In the genomic region with DNA sequence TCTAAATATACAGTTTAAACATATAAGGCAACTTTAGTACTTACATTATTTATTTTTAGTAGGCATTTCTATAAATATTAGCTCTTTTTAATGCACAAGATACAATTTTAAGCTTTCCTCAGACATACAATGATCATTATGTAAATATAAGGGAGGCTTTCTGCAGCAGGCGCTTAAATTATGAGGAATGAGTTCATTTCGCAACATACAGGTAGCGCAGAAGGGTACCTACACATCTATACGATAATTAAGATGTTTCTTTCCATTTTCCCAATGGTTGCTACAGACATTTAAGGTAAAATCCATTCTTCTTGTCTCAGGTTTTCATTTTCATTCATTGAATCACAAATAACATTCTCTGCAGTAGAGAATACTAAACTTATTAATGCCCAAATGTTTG, we compare ENCODE assay signal across 1 cellular context.
TF ChIP-seq lines count a peak whose summit lies in the region.

No MANE protein-coding gene starts in this region.

TF ChIP-seq in H1, 55 proteins besides CTCF, POLR2A, EP300 and RAD21:
- TF ChIP-seq CEBPB (IDR thresholded peaks at IDR 0.05; ENCODE audit: low read depth, low read length) (peak; percentile 55; the same call in 1 of the 2 replicates), SUZ12 (IDR thresholded peaks at IDR 0.05; ENCODE audit: low read length) (no peak)
